ENCODE assay signal across 3 cellular contexts in the genomic region with DNA sequence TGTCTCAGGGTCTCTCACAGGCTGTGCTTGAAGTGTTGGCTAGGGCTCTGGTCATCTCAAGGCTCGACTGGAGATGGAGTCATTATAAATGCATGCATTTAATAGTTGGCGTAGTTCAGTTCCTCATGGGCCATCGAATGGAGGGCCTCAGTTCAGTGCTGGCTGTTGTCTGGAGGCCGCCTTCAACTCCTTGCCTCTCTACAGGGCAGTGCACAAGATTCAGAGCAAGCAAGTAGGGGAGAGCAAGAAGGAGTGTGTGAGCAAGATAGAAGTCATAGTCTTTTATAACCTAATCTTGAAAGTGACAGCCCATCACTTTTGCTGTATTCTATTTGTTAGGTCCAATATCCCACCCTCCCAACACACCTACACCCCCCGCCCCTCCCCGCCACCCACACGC.
"Had no signal": no experiment of that assay in that cellular context is flagged by ENCODE, and none has a peak within 500 bp of the region (broad histone marks: within the 10 kb centered on the region; RNA-seq: fewer than 3 reads in every experiment).

No MANE protein-coding gene starts in this region.

- H3K4me3 ChIP-seq: GM12878 had no signal

- ATAC-seq: GM12878 had no signal

- DNase-seq: GDM1, GF-D8 had no signal
